ENCODE assay signal across 1 cellular context in genomic region chr11:57645716-57646085, GRCh38.
TF ChIP-seq lines count a peak whose summit lies in the region.

No MANE protein-coding gene starts in this region.

TF ChIP-seq in H1, 55 proteins besides CTCF, POLR2A, EP300 and RAD21:
- no peak for TF ChIP-seq SP2 (IDR thresholded peaks at IDR 0.05; ENCODE audit: low read length)
- peak; percentile 70 for TF ChIP-seq POLR2AphosphoS5 (IDR thresholded peaks at IDR 0.05; ENCODE audit: low read depth, low read length)
- 0 out of 2 replicates have a peak, but pooled peaks have one; percentile 3 for TF ChIP-seq RBBP5 (IDR thresholded peaks at IDR 0.05; ENCODE audit: borderline replicate concordance, low read depth, low read length)
- peak; percentile 16 for TF ChIP-seq TAF7 (optimal IDR thresholded peaks at IDR 0.05; ENCODE audit: borderline replicate concordance, low read depth, low read length)
